Comparison of ENCODE assay signal across 8 cellular contexts in the genomic region with DNA sequence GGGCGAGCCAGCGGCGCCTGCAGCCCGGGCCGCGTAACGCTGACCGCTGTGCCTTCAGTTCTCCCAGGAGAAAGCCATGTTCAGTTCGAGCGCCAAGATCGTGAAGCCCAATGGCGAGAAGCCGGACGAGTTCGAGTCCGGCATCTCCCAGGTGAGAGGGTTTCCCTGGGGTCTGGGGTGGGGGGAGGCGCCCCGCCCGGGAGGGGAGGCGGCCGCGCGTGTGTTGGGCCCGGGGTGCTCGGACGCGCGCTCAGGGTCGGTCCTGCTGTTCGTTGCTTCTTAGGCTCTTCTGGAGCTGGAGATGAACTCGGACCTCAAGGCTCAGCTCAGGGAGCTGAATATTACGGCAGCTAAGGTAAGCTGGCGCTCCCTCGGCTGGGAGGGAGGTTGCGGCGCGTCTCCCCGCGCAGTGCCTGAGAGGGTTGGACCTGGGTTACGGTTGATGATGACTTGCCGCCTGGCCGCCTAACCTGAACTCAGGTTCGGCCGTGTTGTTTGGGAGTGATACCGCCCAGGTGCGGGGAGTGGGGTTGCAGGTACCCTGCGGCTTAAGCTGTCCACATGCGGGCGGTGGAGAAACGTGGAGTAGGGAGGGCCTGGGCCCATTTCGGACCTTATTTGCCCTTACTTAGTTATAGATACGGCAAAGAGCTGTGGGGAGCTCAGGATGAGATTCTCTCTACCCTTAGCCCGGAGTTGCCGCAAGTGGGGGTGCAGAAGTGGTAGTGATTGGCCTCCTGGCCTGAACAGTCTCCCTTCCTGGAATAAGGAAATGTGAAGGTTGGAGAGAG. TPM values are rescaled to one million over a fixed set of nuclear protein-coding genes. Genes with fewer than 3 reads are reported as not detected.
DNase-seq lines count a peak whose midpoint lies in the region; ATAC-seq and TF ChIP-seq lines count a peak whose summit lies in the region.

No MANE protein-coding gene starts in this region.

- H3K14ac ChIP-seq in neuronal stem cell (ENCODE audit: low read length) = peak overlapping the region; percentile 49

- no peak for DNase-seq in AG10803 (ENCODE audit: low read depth)
- DNase-seq in activated T-cell treated with anti-CD3 and anti-CD28 coated beads for 1 hour (ENCODE audit: low read depth) = peak; percentile 11
- DNase-seq in esophagus squamous epithelium (lab: John Stamatoyannopoulos, UW) = no peak
- no peak for DNase-seq in neuronal stem cell (ENCODE audit: low spot score)
- DNase-seq in NCI-H1105 treated with DMSO at 0.1 percent for 48 hours (lab: John Stamatoyannopoulos, UW) = no peak
- no peak for DNase-seq in epidermal melanocyte (ENCODE audit: insufficient read length, low spot score)

- H3K27ac ChIP-seq in HUES48 (ENCODE audit: low read depth, low read length) (peak overlapping the region; percentile 95), esophagus squamous epithelium (peak overlapping the region; percentile 89 to 96 (median 94)), neuronal stem cell (replicated peaks; ENCODE audit: low read length) (peak overlapping the region; percentile 88)

- H3K4me3 ChIP-seq in AG10803 (ENCODE audit: low read length) (peak overlapping the region; percentile 96), HUES48 (ENCODE audit: low read depth, low read length) (peak overlapping the region; percentile 98), esophagus squamous epithelium (peak overlapping the region; percentile 69 to 94 (median 84)), neuronal stem cell (ENCODE audit: low read length in 2 of 2) (peak overlapping the region; percentile 87 to 99)

- no peak overlapping the region for H2BK12ac ChIP-seq in neuronal stem cell (ENCODE audit: low read length)

- peaks cover 5% of the 10 kb centered on the region for H3K79me1 ChIP-seq in neuronal stem cell (ENCODE audit: low read depth, low read length)

- peak overlapping the region; percentile 97 for H2AK5ac ChIP-seq in neuronal stem cell (ENCODE audit: low read depth, low read length)

- peak overlapping the region; percentile 86 for H2AFZ ChIP-seq in neuronal stem cell (ENCODE audit: low read length)

- intact Hi-C loops in esophagus squamous epithelium (cut with DNase I) = no loop called here

- WGBS in esophagus squamous epithelium, 2 donors = 0 to 3% methylated on average over 13 of the region's 54 CpGs
- WGBS in neuronal stem cell (ENCODE audit: extremely low coverage in 2 of 2, insufficient read length in 2 of 2, insufficient replicate concordance in 1 of 2), 2 donors = no CpG with 5 or more reads among the region's 54 CpGs

- peak; percentile 9 for ATAC-seq in GM21360 (IDR thresholded peaks at IDR 0.05; ENCODE audit: unreplicated experiment)

- H3K4me1 ChIP-seq in HUES48 (ENCODE audit: control insufficient read depth, insufficient read depth, low read length) (peaks cover 20% of the 10 kb centered on the region), esophagus squamous epithelium (peaks cover 25 to 45% (median 32%) of the 10 kb centered on the region in 3 donors), neuronal stem cell (ENCODE audit: control insufficient read depth in 2 of 2, insufficient read depth in 1 of 2, low read depth in 1 of 2, low read length in 2 of 2) (peaks cover 3 to 13% of the 10 kb centered on the region in 2 donors)

- H3K9me3 ChIP-seq in HUES48 (ENCODE audit: control insufficient read depth, insufficient read depth, low read length) (no peaks in the 10 kb centered on the region), esophagus squamous epithelium (no peaks in the 10 kb centered on the region), neuronal stem cell (replicated peaks in 1 of 2; ENCODE audit: control insufficient read depth in 2 of 2, insufficient read depth in 1 of 2, low read depth in 1 of 2, low read length in 2 of 2) (peaks cover 2% of the 10 kb centered on the region in 2 donors)

- peaks cover 50% of the 10 kb centered on the region for H3K36me3 ChIP-seq in HUES48 (ENCODE audit: control insufficient read depth, insufficient read depth, low read length)
- H3K36me3 ChIP-seq in esophagus squamous epithelium = peaks cover 15 to 45% (median 18%) of the 10 kb centered on the region in 3 donors
- H3K36me3 ChIP-seq in neuronal stem cell (replicated peaks in 1 of 2; ENCODE audit: control insufficient read depth in 2 of 2, insufficient read depth in 2 of 2, low read length in 2 of 2) = peaks cover 25 to 50% of the 10 kb centered on the region in 2 donors

- H3K4me2 ChIP-seq in neuronal stem cell (ENCODE audit: insufficient read depth, low read length, poor library complexity, severe bottlenecking) = peak overlapping the region; percentile 71

- H3K4ac ChIP-seq in neuronal stem cell (ENCODE audit: low read length) = peak overlapping the region; percentile 14

- H2BK120ac ChIP-seq in neuronal stem cell (ENCODE audit: low read depth, low read length) = peak overlapping the region; percentile 36

- TF ChIP-seq CTCF in AG10803 (conservative IDR thresholded peaks at IDR 0.05; ENCODE audit: low read length) = no peak
- TF ChIP-seq CTCF in esophagus squamous epithelium (IDR thresholded peaks at IDR 0.05) = no peak

- no peak overlapping the region for H2BK15ac ChIP-seq in neuronal stem cell (ENCODE audit: low read length)

- H3K18ac ChIP-seq in neuronal stem cell (ENCODE audit: low read length) = peak overlapping the region; percentile 95

- peak overlapping the region; percentile 90 for H3K23ac ChIP-seq in neuronal stem cell (ENCODE audit: low read depth, low read length, poor library complexity)

- TF ChIP-seq POLR2A in esophagus squamous epithelium (IDR thresholded peaks at IDR 0.05) = no peak

- no peaks in the 10 kb centered on the region for H3K27me3 ChIP-seq in HUES48 (ENCODE audit: control insufficient read depth, insufficient read depth, low read length)
- H3K27me3 ChIP-seq in esophagus squamous epithelium = no peaks in the 10 kb centered on the region
- no peaks in the 10 kb centered on the region for H3K27me3 ChIP-seq in neuronal stem cell (ENCODE audit: control insufficient read depth in 3 of 3, insufficient read depth in 3 of 3, low read depth in 1 of 3, low read length in 3 of 3)

- peak overlapping the region; percentile 98 for H3K9ac ChIP-seq in HUES48 (ENCODE audit: low read depth, low read length)
- H3K9ac ChIP-seq in neuronal stem cell (ENCODE audit: low read depth, low read length, poor library complexity) = peak overlapping the region; percentile 97

- H4K8ac ChIP-seq in neuronal stem cell (ENCODE audit: low read depth, low read length) = no peak overlapping the region

- H2BK5ac ChIP-seq in neuronal stem cell (ENCODE audit: low read length) = peak overlapping the region; percentile 62

- H4K91ac ChIP-seq in neuronal stem cell (ENCODE audit: low read depth, low read length, poor library complexity) = no peak overlapping the region

RNA-seq across cellular contexts. Expression of a gene that starts 0.7 kb away (rescaled TPM):
- total RNA-seq in esophagus squamous epithelium = 1,000 to 10,000 TPM; 1,342 to 4,027 (median 3,705) TPM
- 4,775 TPM for polyA plus RNA-seq in neuronal stem cell (2013, experiment 1 of 2)
- 4,899 TPM for polyA plus RNA-seq in neuronal stem cell (2013, experiment 2 of 2)

RNA-seq across cellular contexts. Expression of a gene that starts 17.6 kb away (rescaled TPM):
- total RNA-seq in esophagus squamous epithelium = 10 to 100 TPM; 12.1 to 21.2 (median 19.0) TPM
- polyA plus RNA-seq in neuronal stem cell (2013, experiment 1 of 2) = 19.0 TPM
- 19.4 TPM for polyA plus RNA-seq in neuronal stem cell (2013, experiment 2 of 2)

RNA-seq across cellular contexts. Expression of a gene that starts 19.2 kb away (rescaled TPM):
- 1 to 10 TPM in 2 of 4 donors, under 1 TPM in 1, not detected in 1; 0.56 to 2.3 (median 1.0) TPM for total RNA-seq in esophagus squamous epithelium
- polyA plus RNA-seq in neuronal stem cell (2013, experiment 1 of 2) = 0.82 TPM
- polyA plus RNA-seq in neuronal stem cell (2013, experiment 2 of 2) = 0.97 TPM

RNA-seq across cellular contexts. Expression of a gene that starts 56.4 kb away (rescaled TPM):
- 10 to 100 TPM; 33.3 to 73.6 (median 54.9) TPM for total RNA-seq in esophagus squamous epithelium
- 23.7 TPM for polyA plus RNA-seq in neuronal stem cell (2013, experiment 1 of 2)
- 23.8 TPM for polyA plus RNA-seq in neuronal stem cell (2013, experiment 2 of 2)
